In the genomic region with DNA sequence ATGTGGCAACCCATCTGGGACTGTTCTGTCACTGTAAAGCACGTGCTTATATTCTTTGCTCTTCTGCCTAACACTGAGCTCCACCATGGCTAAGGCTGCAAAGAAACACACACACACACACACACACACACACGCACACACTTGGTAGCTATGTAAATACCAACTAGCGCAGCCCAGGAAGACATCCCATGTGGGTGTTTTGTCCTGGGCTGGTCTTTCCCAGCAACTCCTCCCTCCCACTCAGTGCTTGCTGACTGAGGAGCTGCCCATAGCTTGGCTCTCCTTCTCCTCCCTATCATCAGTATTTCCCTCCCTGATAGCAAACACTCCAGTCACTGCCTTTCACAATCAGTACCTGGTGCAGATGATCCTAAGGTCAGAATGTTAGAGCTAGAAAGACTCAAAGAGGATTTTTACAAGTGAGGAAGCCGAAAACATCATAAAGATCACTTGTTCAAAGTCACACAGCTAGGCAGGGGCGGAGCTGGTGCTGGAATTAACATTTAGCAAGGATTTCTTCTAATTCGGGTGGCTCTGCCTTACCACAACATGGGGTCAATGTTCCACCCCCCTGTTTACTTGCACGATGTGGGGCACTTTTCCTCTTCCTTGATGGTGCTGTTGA, we compare ENCODE assay signal across 1 cellular context.
TF ChIP-seq lines count a peak whose summit lies in the region.

No MANE protein-coding gene starts in this region.

TF ChIP-seq in H1, 55 proteins besides CTCF, POLR2A, EP300 and RAD21 (continued from another document):
- TF ChIP-seq, protein P1, sequence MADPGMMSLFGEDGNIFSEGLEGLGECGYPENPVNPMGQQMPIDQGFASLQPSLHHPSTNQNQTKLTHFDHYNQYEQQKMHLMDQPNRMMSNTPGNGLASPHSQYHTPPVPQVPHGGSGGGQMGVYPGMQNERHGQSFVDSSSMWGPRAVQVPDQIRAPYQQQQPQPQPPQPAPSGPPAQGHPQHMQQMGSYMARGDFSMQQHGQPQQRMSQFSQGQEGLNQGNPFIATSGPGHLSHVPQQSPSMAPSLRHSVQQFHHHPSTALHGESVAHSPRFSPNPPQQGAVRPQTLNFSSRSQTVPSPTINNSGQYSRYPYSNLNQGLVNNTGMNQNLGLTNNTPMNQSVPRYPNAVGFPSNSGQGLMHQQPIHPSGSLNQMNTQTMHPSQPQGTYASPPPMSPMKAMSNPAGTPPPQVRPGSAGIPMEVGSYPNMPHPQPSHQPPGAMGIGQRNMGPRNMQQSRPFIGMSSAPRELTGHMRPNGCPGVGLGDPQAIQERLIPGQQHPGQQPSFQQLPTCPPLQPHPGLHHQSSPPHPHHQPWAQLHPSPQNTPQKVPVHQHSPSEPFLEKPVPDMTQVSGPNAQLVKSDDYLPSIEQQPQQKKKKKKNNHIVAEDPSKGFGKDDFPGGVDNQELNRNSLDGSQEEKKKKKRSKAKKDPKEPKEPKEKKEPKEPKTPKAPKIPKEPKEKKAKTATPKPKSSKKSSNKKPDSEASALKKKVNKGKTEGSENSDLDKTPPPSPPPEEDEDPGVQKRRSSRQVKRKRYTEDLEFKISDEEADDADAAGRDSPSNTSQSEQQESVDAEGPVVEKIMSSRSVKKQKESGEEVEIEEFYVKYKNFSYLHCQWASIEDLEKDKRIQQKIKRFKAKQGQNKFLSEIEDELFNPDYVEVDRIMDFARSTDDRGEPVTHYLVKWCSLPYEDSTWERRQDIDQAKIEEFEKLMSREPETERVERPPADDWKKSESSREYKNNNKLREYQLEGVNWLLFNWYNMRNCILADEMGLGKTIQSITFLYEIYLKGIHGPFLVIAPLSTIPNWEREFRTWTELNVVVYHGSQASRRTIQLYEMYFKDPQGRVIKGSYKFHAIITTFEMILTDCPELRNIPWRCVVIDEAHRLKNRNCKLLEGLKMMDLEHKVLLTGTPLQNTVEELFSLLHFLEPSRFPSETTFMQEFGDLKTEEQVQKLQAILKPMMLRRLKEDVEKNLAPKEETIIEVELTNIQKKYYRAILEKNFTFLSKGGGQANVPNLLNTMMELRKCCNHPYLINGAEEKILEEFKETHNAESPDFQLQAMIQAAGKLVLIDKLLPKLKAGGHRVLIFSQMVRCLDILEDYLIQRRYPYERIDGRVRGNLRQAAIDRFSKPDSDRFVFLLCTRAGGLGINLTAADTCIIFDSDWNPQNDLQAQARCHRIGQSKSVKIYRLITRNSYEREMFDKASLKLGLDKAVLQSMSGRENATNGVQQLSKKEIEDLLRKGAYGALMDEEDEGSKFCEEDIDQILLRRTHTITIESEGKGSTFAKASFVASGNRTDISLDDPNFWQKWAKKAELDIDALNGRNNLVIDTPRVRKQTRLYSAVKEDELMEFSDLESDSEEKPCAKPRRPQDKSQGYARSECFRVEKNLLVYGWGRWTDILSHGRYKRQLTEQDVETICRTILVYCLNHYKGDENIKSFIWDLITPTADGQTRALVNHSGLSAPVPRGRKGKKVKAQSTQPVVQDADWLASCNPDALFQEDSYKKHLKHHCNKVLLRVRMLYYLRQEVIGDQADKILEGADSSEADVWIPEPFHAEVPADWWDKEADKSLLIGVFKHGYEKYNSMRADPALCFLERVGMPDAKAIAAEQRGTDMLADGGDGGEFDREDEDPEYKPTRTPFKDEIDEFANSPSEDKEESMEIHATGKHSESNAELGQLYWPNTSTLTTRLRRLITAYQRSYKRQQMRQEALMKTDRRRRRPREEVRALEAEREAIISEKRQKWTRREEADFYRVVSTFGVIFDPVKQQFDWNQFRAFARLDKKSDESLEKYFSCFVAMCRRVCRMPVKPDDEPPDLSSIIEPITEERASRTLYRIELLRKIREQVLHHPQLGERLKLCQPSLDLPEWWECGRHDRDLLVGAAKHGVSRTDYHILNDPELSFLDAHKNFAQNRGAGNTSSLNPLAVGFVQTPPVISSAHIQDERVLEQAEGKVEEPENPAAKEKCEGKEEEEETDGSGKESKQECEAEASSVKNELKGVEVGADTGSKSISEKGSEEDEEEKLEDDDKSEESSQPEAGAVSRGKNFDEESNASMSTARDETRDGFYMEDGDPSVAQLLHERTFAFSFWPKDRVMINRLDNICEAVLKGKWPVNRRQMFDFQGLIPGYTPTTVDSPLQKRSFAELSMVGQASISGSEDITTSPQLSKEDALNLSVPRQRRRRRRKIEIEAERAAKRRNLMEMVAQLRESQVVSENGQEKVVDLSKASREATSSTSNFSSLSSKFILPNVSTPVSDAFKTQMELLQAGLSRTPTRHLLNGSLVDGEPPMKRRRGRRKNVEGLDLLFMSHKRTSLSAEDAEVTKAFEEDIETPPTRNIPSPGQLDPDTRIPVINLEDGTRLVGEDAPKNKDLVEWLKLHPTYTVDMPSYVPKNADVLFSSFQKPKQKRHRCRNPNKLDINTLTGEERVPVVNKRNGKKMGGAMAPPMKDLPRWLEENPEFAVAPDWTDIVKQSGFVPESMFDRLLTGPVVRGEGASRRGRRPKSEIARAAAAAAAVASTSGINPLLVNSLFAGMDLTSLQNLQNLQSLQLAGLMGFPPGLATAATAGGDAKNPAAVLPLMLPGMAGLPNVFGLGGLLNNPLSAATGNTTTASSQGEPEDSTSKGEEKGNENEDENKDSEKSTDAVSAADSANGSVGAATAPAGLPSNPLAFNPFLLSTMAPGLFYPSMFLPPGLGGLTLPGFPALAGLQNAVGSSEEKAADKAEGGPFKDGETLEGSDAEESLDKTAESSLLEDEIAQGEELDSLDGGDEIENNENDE (IDR thresholded peaks at IDR 0.05; ENCODE audit: insufficient replicate concordance, low read length): no peak
- no peak for TF ChIP-seq KDM1A (IDR thresholded peaks at IDR 0.05; ENCODE audit: borderline replicate concordance, low read length)
- TF ChIP-seq NRF1 (IDR thresholded peaks at IDR 0.05; ENCODE audit: low read depth, low read length): no peak
- no peak for TF ChIP-seq BACH1 (IDR thresholded peaks at IDR 0.05; ENCODE audit: low read length)
- TF ChIP-seq GABPA (IDR thresholded peaks at IDR 0.05; ENCODE audit: borderline replicate concordance, insufficient read depth, low read length): no peak
- TF ChIP-seq SRF (IDR thresholded peaks at IDR 0.05; ENCODE audit: low read depth, low read length): no peak
- TF ChIP-seq TAF1 (IDR thresholded peaks at IDR 0.05; ENCODE audit: low read depth, low read length): no peak
- TF ChIP-seq SP2 (IDR thresholded peaks at IDR 0.05; ENCODE audit: low read length): no peak
- TF ChIP-seq TBP (IDR thresholded peaks at IDR 0.05; ENCODE audit: low read depth, low read length): no peak
- TF ChIP-seq POU5F1 (IDR thresholded peaks at IDR 0.05; ENCODE audit: low read depth, low read length): no peak
- TF ChIP-seq, protein P2, sequence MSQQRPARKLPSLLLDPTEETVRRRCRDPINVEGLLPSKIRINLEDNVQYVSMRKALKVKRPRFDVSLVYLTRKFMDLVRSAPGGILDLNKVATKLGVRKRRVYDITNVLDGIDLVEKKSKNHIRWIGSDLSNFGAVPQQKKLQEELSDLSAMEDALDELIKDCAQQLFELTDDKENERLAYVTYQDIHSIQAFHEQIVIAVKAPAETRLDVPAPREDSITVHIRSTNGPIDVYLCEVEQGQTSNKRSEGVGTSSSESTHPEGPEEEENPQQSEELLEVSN (IDR thresholded peaks at IDR 0.05): no peak
- TF ChIP-seq SP4 (IDR thresholded peaks at IDR 0.05; ENCODE audit: low read length): no peak
- no peak for TF ChIP-seq SIX5 (IDR thresholded peaks at IDR 0.05; ENCODE audit: low read depth, low read length)
- no peak for TF ChIP-seq FOSL1 (IDR thresholded peaks at IDR 0.05; ENCODE audit: insufficient read depth, low read depth, low read length)
- no peak for TF ChIP-seq TAF7 (optimal IDR thresholded peaks at IDR 0.05; ENCODE audit: borderline replicate concordance, low read depth, low read length)
- no peak for TF ChIP-seq PHF8 (conservative IDR thresholded peaks at IDR 0.05; ENCODE audit: low read depth, low read length)
- TF ChIP-seq RFX5 (IDR thresholded peaks at IDR 0.05; ENCODE audit: borderline replicate concordance, low read depth, low read length): no peak
